10 cellular contexts compared by ENCODE assay signal in the genomic region with DNA sequence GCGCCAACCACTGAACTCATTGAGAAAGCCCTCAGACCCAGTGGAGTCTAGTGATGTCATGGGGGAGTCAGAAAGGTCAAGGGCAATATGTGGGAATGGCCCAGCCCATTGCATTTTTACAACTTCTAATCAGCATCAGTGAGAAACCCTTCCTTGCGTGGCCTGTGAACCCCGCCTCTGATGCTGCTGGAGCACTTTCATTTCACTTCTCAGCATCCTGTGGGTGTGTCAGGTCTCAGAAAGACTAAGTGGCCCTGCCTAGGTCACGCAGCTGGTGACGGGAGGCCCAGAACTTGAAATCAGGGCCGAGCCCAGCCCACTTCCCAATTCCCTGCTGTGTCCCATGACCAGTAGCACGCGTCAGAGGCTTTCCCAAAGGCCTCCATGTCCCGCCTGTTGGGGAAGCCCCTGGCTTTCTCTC.
DNase-seq lines count a peak whose midpoint lies in the region; ATAC-seq lines count a peak whose summit lies in the region.
"Had no signal": no experiment of that assay in that cellular context is flagged by ENCODE, and none has a peak within 500 bp of the region (broad histone marks: within the 10 kb centered on the region; RNA-seq: fewer than 3 reads in every experiment).

No MANE protein-coding gene starts in this region.

- H3K4me3 ChIP-seq in effector memory CD4-positive, alpha-beta T cell (ENCODE audit: insufficient read depth, low read depth, low read length, poor library complexity, severe bottlenecking), result no peak overlapping the region
- H3K4me3 ChIP-seq: heart left ventricle had no signal

- H3K27me3 ChIP-seq in effector memory CD4-positive, alpha-beta T cell (replicated peaks; ENCODE audit: control insufficient read depth, insufficient read depth, low read length, poor library complexity, severe bottlenecking), result no peaks in the 10 kb centered on the region

- H3K4me1 ChIP-seq in effector memory CD4-positive, alpha-beta T cell (ENCODE audit: control insufficient read depth, insufficient read depth, low read length, poor library complexity, severe bottlenecking), result peaks cover 47% of the 10 kb centered on the region

- H3K36me3 ChIP-seq in effector memory CD4-positive, alpha-beta T cell (ENCODE audit: control insufficient read depth, insufficient read depth, low read length), result no peaks in the 10 kb centered on the region
- H3K36me3 ChIP-seq: heart left ventricle had no signal

- H3K9me3 ChIP-seq in effector memory CD4-positive, alpha-beta T cell (ENCODE audit: control insufficient read depth, low read length), result no peaks in the 10 kb centered on the region
- H3K9me3 ChIP-seq: heart left ventricle had no signal

- peak overlapping the region; percentile 68 for H3K27ac ChIP-seq in effector memory CD4-positive, alpha-beta T cell (ENCODE audit: insufficient read depth, low read length, poor library complexity, severe bottlenecking)

- peak; percentile 33 to 46 (median 43) for DNase-seq in effector memory CD4-positive, alpha-beta T cell
- peak; percentile 31 to 45 for DNase-seq in stimulated activated CD8-positive, alpha-beta memory T cell treated with anti-CD3 and anti-CD28 coated beads, Interleukin-7, amount 100 ng/mL, for 4 hours (ENCODE audit: low read depth in 2 of 2)
- DNase-seq in NCI-H510A treated with DMSO at 0.1 percent for 48 hours (lab: John Stamatoyannopoulos, UW), result no peak
- no peak for DNase-seq in HuH-7.5 (ENCODE audit: low spot score)
- DNase-seq in epidermal melanocyte (ENCODE audit: insufficient read length, low spot score), result no peak
- DNase-seq: NCI-H1436 had no signal

- ATAC-seq in GM21515 (IDR thresholded peaks at IDR 0.05; ENCODE audit: unreplicated experiment), result peak; percentile 61
- ATAC-seq in activated CD4-positive, CD25-positive, alpha-beta regulatory T cell treated with anti-CD3 and anti-CD28 coated beads, Interleukin-2, amount 50 U/mL, for 24 hours, result peak; percentile 51 to 75
- ATAC-seq in GM21723 (IDR thresholded peaks at IDR 0.05; ENCODE audit: unreplicated experiment), result no peak

Comparison
In these comparisons a context has a peak if more than half of its experiments do, and no peak if none do; other contexts are left out.
1. DNase-seq: peak in effector memory CD4-positive, alpha-beta T cell (3 of 3) and stimulated activated CD8-positive, alpha-beta memory T cell treated with anti-CD3 and anti-CD28 coated beads, Interleukin-7, amount 100 ng/mL, for 4 hours (2 of 2); none in NCI-H510A treated with DMSO at 0.1 percent for 48 hours (single experiment), HuH-7.5 (single experiment) and epidermal melanocyte (single experiment).